Comparison of ENCODE assay signal across 1 cellular context in genomic region chr19:6465663-6466062, GRCh38.
TF ChIP-seq lines count a peak whose summit lies in the region.

No MANE protein-coding gene starts in this region.

TF ChIP-seq in HepG2, 621 proteins besides CTCF, POLR2A, EP300 and RAD21:
- no peak for TF ChIP-seq NR2F1 (CRISPR knock-in tag; IDR thresholded peaks at IDR 0.05)
- no peak for TF ChIP-seq ZNF776 (CRISPR knock-in tag; IDR thresholded peaks at IDR 0.05)
- TF ChIP-seq HOXA5 (CRISPR knock-in tag; IDR thresholded peaks at IDR 0.05): no peak
- no peak for TF ChIP-seq TOPORS (CRISPR knock-in tag; IDR thresholded peaks at IDR 0.05)
